Comparison of ENCODE assay signal across 22 cellular contexts in genomic region chr2:242046184-242046826, GRCh38.
A peak's percentile ranks its signal among the peaks of the same experiment; 100 is the strongest.
DNase-seq lines count a peak whose midpoint lies in the region; ATAC-seq, FAIRE-seq and TF ChIP-seq lines count a peak whose summit lies in the region.
"Had no signal": no experiment of that assay in that cellular context is flagged by ENCODE, and none has a peak within 500 bp of the region (broad histone marks: within the 10 kb centered on the region; RNA-seq: fewer than 3 reads in every experiment).

No MANE protein-coding gene starts in this region.

- H3K79me2 ChIP-seq in HepG2 (ENCODE audit: insufficient read depth, low read length), result no peaks in the 10 kb centered on the region

- H4K8ac ChIP-seq in mesenchymal stem cell (ENCODE audit: low read length), result no peak overlapping the region

- no peak for FAIRE-seq in HepG2 (lab: Jason Lieb, UNC)
- FAIRE-seq: endometrium, G401.6, GM18507 had no signal

- peaks cover 11% of the 10 kb centered on the region; the same call in 1 of the 2 replicates for H3K4me1 ChIP-seq in HepG2 (ENCODE audit: insufficient read depth, low read length)
- no peaks in the 10 kb centered on the region for H3K4me1 ChIP-seq in right lobe of liver
- no peaks in the 10 kb centered on the region for H3K4me1 ChIP-seq in mesenchymal stem cell (ENCODE audit: control insufficient read depth, insufficient read depth, low read depth, low read length)
- H3K4me1 ChIP-seq: left lung, uterus had no signal

- no peak overlapping the region for H3K23ac ChIP-seq in mesenchymal stem cell (ENCODE audit: low read length in 2 of 2)

- H4K20me1 ChIP-seq in HepG2 (ENCODE audit: insufficient read depth, low read length), result no peaks in the 10 kb centered on the region

- BruUV-seq in HepG2 (replicated peaks; lab: Mats Ljungman, UMichigan), result no TSS peak

- H3K14ac ChIP-seq in mesenchymal stem cell (ENCODE audit: low read length in 2 of 2), result no peak overlapping the region

- POLR2A ChIA-PET in HepG2 (lab: Yijun Ruan, JAX), result no interaction called here

- H3K4me2 ChIP-seq in HepG2 (ENCODE audit: low read depth, low read length) (peak overlapping the region; percentile 59), mesenchymal stem cell (ENCODE audit: low read length, poor library complexity, severe bottlenecking) (peak overlapping the region; percentile 45)

- 71% methylated on average over 33 of the region's 39 CpGs for WGBS in HepG2 (ENCODE audit: low lambda C conversion rate)
- WGBS in right lobe of liver (ENCODE audit: insufficient coverage, low coverage, low lambda C conversion rate, missing lambda C conversion rate), result 71% methylated on average over 22 of the region's 39 CpGs
- WGBS in mesenchymal stem cell, result 32% methylated on average over 10 of the region's 39 CpGs

- ATAC-seq in HepG2, result no peak
- no peak for ATAC-seq in right lobe of liver
- ATAC-seq: left lung; stimulated activated effector memory CD8-positive, alpha-beta T cell treated with anti-CD3 and anti-CD28 coated beads, Interleukin-12 subunit alpha, Interleukin-12 subunit beta, amount 100 ng/mL, for 72 hours had no signal

- H3K27me3 ChIP-seq in HepG2 (ENCODE audit: control insufficient read depth in 1 of 2, insufficient read depth in 2 of 2, low read length in 2 of 2) (peaks cover 2 to 31% of the 10 kb centered on the region in 2 experiments; a peak in 4 of 5 replicates), right lobe of liver (no peaks in the 10 kb centered on the region), mesenchymal stem cell (ENCODE audit: control insufficient read depth in 1 of 2, insufficient read depth in 1 of 2, low read length in 2 of 2) (peaks cover 25 to 66% of the 10 kb centered on the region in 2 experiments)

- no peak overlapping the region for H4K91ac ChIP-seq in mesenchymal stem cell (ENCODE audit: low read length)

- CTCF ChIA-PET in HepG2 (lab: Yijun Ruan, JAX; ENCODE audit: low intra/inter-chr PET ratio, low total read pairs), result no interaction called here

- in situ Hi-C loops in HepG2 (cut with HindIII; ENCODE audit: extremely low pct_ligation_motif_present, low pct_unique_long_range_greater_than_20kb), result no loop called here

- H3K36me3 ChIP-seq in HepG2 (replicated peaks in 1 of 2; ENCODE audit: control insufficient read depth in 1 of 2, insufficient read depth in 2 of 2, low read length in 2 of 2) (no peaks in the 10 kb centered on the region), right lobe of liver (no peaks in the 10 kb centered on the region), mesenchymal stem cell (ENCODE audit: control insufficient read depth in 1 of 2, insufficient read depth in 2 of 2, low read depth in 1 of 2, low read length in 2 of 2) (no peaks in the 10 kb centered on the region)
- H3K36me3 ChIP-seq: brain microvascular endothelial cell, left lung, uterus had no signal

- H3K27ac ChIP-seq in HepG2 (ENCODE audit: extremely low read length, insufficient read depth, low read length), result no peak overlapping the region
- H3K27ac ChIP-seq in right lobe of liver, result no peak overlapping the region
- H3K27ac ChIP-seq in mesenchymal stem cell (ENCODE audit: low read length, poor library complexity, severe bottlenecking), result no peak overlapping the region
- H3K27ac ChIP-seq: brain microvascular endothelial cell, coronary artery, left lung, skin epidermis, uterus had no signal

- TF ChIP-seq EP300 in HepG2 (IDR thresholded peaks at IDR 0.05; ENCODE audit: low read depth in 2 of 2, low read length in 2 of 2), result no peak
- TF ChIP-seq EP300 in HepG2 (CRISPR knock-in tag; IDR thresholded peaks at IDR 0.05; ENCODE audit: borderline replicate concordance), result no peak

- H2BK12ac ChIP-seq in mesenchymal stem cell (ENCODE audit: low read length in 2 of 2), result no peak overlapping the region

- H3K9ac ChIP-seq in HepG2 (ENCODE audit: insufficient read depth, low read depth, low read length), result no peak overlapping the region
- no peak overlapping the region for H3K9ac ChIP-seq in mesenchymal stem cell (ENCODE audit: low read length)

- TF ChIP-seq CTCF in HepG2 (CRISPR knock-in tag; IDR thresholded peaks at IDR 0.05), result no peak
- TF ChIP-seq CTCF in right lobe of liver (IDR thresholded peaks at IDR 0.05), result no peak
- no peak for TF ChIP-seq CTCF in choroid plexus epithelial cell (conservative IDR thresholded peaks at IDR 0.05; ENCODE audit: low read depth, low read length)

- TF ChIP-seq RAD21 in HepG2 (CRISPR knock-in tag; IDR thresholded peaks at IDR 0.05), result no peak

- TF ChIP-seq POLR2A in HepG2 (IDR thresholded peaks at IDR 0.05; ENCODE audit: insufficient read depth in 1 of 2, low read depth in 2 of 2, low read length in 2 of 2) (no peak), right lobe of liver (IDR thresholded peaks at IDR 0.05) (no peak)

- H2BK15ac ChIP-seq in mesenchymal stem cell (ENCODE audit: low read depth, poor library complexity, severe bottlenecking), result no peak overlapping the region

- peak overlapping the region; percentile 31 to 62 (median 45); a peak in 4 of 6 replicates for H3K4me3 ChIP-seq in HepG2 (replicated peaks in 1 of 3; ENCODE audit: insufficient read depth in 1 of 3, low read depth in 2 of 3, low read length in 3 of 3)
- no peak overlapping the region for H3K4me3 ChIP-seq in right lobe of liver
- H3K4me3 ChIP-seq in choroid plexus epithelial cell (ENCODE audit: low read depth, low read length), result peak overlapping the region; percentile 44
- peak overlapping the region in 1 of 2 experiments; percentile 55 for H3K4me3 ChIP-seq in mesenchymal stem cell (ENCODE audit: insufficient read depth in 1 of 2, low read depth in 1 of 2, low read length in 2 of 2)
- H3K4me3 ChIP-seq: coronary artery, left lung, skin epidermis, uterus had no signal

- no peak overlapping the region for H2BK5ac ChIP-seq in mesenchymal stem cell (ENCODE audit: low read depth, low read length, poor library complexity, severe bottlenecking)

- H2AK5ac ChIP-seq in mesenchymal stem cell (ENCODE audit: low read length, severe bottlenecking), result no peak overlapping the region

- no peaks in the 10 kb centered on the region for H3K9me3 ChIP-seq in HepG2 (ENCODE audit: low read length)
- H3K9me3 ChIP-seq in right lobe of liver, result no peaks in the 10 kb centered on the region
- H3K9me3 ChIP-seq in mesenchymal stem cell (ENCODE audit: control insufficient read depth, low read length), result no peaks in the 10 kb centered on the region
- H3K9me3 ChIP-seq: left lung, uterus had no signal

- H2BK120ac ChIP-seq in mesenchymal stem cell (ENCODE audit: low read depth, low read length), result no peak overlapping the region

- H3K4ac ChIP-seq in mesenchymal stem cell (ENCODE audit: low read depth in 1 of 2, low read length in 2 of 2), result no peak overlapping the region

- H2AFZ ChIP-seq in HepG2 (ENCODE audit: low read length) (no peak overlapping the region), mesenchymal stem cell (ENCODE audit: low read depth, low read length) (no peak overlapping the region)

- no peaks in the 10 kb centered on the region for H3K79me1 ChIP-seq in mesenchymal stem cell (replicated peaks; ENCODE audit: low read length, poor library complexity, severe bottlenecking)

- DNase-seq in HepG2 (ENCODE audit: low spot score) (no peak), right lobe of liver (no peak), choroid plexus epithelial cell (ENCODE audit: low read depth) (peak; percentile 53), mesenchymal stem cell (no peak), NCI-H2029 (lab: John Stamatoyannopoulos, UW) (no peak), inferior parietal cortex (ENCODE audit: extremely low spot score) (no peak), DMS153 (lab: John Stamatoyannopoulos, UW) (no peak), NCI-H1092 (lab: John Stamatoyannopoulos, UW) (no peak)
- DNase-seq: activated CD4-positive, alpha-beta T cell treated with anti-CD3 and anti-CD28 coated beads for 4 hours; brain microvascular endothelial cell; HCEC 1CT; left lung; NCI-H1694 treated with DMSO at 0.1 percent for 48 hours; NCI-H2227 treated with DMSO at 0.1 percent for 48 hours; stimulated activated CD4-positive, alpha-beta T cell treated with anti-CD3 and anti-CD28 coated beads, Interleukin-2, amount 100 ng/mL, for 24 hours; uterus had no signal

- intact Hi-C loops in HepG2 (cut with micrococcal nuclease; ENCODE audit: unreplicated experiment) (no loop called here), right lobe of liver (cut with DNase I) (no loop called here)

- H3K18ac ChIP-seq in mesenchymal stem cell (ENCODE audit: low read depth in 1 of 2, low read length in 2 of 2), result no peak overlapping the region

TF ChIP-seq in HepG2, 621 proteins besides CTCF, POLR2A, EP300 and RAD21:
- TF ChIP-seq ZNF672 (CRISPR knock-in tag; IDR thresholded peaks at IDR 0.05), result no peak
- TF ChIP-seq CBX2 (IDR thresholded peaks at IDR 0.05; ENCODE audit: low read depth, low read length), result peak; percentile 93
- no peak for TF ChIP-seq CBX2 (CRISPR knock-in tag; IDR thresholded peaks at IDR 0.05; ENCODE audit: low read depth)
- TF ChIP-seq SALL2 (CRISPR knock-in tag; IDR thresholded peaks at IDR 0.05), result no peak
- peak; percentile 58 for TF ChIP-seq HNRNPLL (IDR thresholded peaks at IDR 0.05; ENCODE audit: low read depth, low read length, poor library complexity, severe bottlenecking)

Comparison
In these comparisons a context has a peak if more than half of its experiments do, and no peak if none do; other contexts are left out.
1. H3K4me3 ChIP-seq: peak in HepG2 (3 of 3) and choroid plexus epithelial cell (single experiment); none in right lobe of liver (0 of 3).